ENCODE assay signal across 18 cellular contexts in genomic region chr6:127422791-127423190, GRCh38. TPM values are rescaled to one million over a fixed set of nuclear protein-coding genes. Genes with fewer than 3 reads are reported as not detected.
DNase-seq lines count a peak whose midpoint lies in the region; ATAC-seq, FAIRE-seq and TF ChIP-seq lines count a peak whose summit lies in the region.
"Had no signal": no experiment of that assay in that cellular context is flagged by ENCODE, and none has a peak within 500 bp of the region (broad histone marks: within the 10 kb centered on the region; RNA-seq: fewer than 3 reads in every experiment).

No MANE protein-coding gene starts in this region.

- H3K27me3 ChIP-seq in Panc1 (ENCODE audit: control insufficient read depth, insufficient read depth, low read length), result no peaks in the 10 kb centered on the region
- no peaks in the 10 kb centered on the region for H3K27me3 ChIP-seq in K562 (ENCODE audit: control insufficient read depth in 2 of 2, insufficient read depth in 2 of 2, low read length in 2 of 2)
- H3K27me3 ChIP-seq in subcutaneous abdominal adipose tissue (ENCODE audit: control insufficient read depth in 5 of 5, insufficient read depth in 4 of 5, low read length in 5 of 5), result no peaks in the 10 kb centered on the region
- H3K27me3 ChIP-seq: BE2C had no signal

- H3K27ac ChIP-seq in Panc1 (ENCODE audit: low read length), result peak overlapping the region; percentile 9; the same call in 1 of the 2 replicates
- H3K27ac ChIP-seq in K562 (ENCODE audit: extremely low read depth, low read depth, low read length), result no peak overlapping the region
- H3K27ac ChIP-seq in subcutaneous abdominal adipose tissue (ENCODE audit: low read depth, low read length), result peak overlapping the region; percentile 35
- H3K27ac ChIP-seq: A549, HL-60 had no signal

- H3K36me3 ChIP-seq in Panc1 (ENCODE audit: control insufficient read depth, insufficient read depth, low read length) (no peaks in the 10 kb centered on the region), K562 (ENCODE audit: control insufficient read depth, insufficient read depth, low read length) (no peaks in the 10 kb centered on the region), subcutaneous abdominal adipose tissue (ENCODE audit: control insufficient read depth in 5 of 5, insufficient read depth in 5 of 5, low read length in 5 of 5) (no peaks in the 10 kb centered on the region)
- H3K36me3 ChIP-seq: BE2C had no signal

- H3K27me3 Mint-ChIP-seq in mesothelial cell of epicardium (ENCODE audit: low read depth), result no peaks in the 10 kb centered on the region

- no peak for FAIRE-seq in K562 (lab: Jason Lieb, UNC)
- FAIRE-seq: A549, GM12892, GM19239 had no signal

- no TSS peak for BruUV-seq in Panc1 (replicated peaks; lab: Mats Ljungman, UMichigan)
- BruUV-seq in K562 (replicated peaks; lab: Mats Ljungman, UMichigan), result no TSS peak

- no peak overlapping the region for H3K4me2 ChIP-seq in K562 (ENCODE audit: insufficient read depth, low read length)
- H3K4me2 ChIP-seq: A549 had no signal

- TF ChIP-seq CTCF in Panc1 (IDR thresholded peaks at IDR 0.05) (no peak), K562 (IDR thresholded peaks at IDR 0.05 in 2 of 3, conservative IDR thresholded peaks at IDR 0.05 in 1 of 3; ENCODE audit: insufficient read depth in 2 of 3, low read depth in 1 of 3, low read length in 3 of 3) (no peak), mesothelial cell of epicardium (IDR thresholded peaks at IDR 0.05; ENCODE audit: unreplicated experiment) (no peak)

- CTCF ChIA-PET in Panc1 (lab: Charles Lee), result no interaction called here
- CTCF ChIA-PET in K562 (lab: Yijun Ruan, JAX; ENCODE audit: low intra/inter-chr PET ratio), result no interaction called here

- peaks cover 5% of the 10 kb centered on the region for H3K9me3 Mint-ChIP-seq in mesothelial cell of epicardium
- H3K9me3 Mint-ChIP-seq: HFFc6 had no signal

- no peak for TF ChIP-seq EP300 in K562 (IDR thresholded peaks at IDR 0.05; ENCODE audit: low read length)

- H3K4me3 ChIP-seq in Panc1 (ENCODE audit: low read depth in 2 of 2, low read length in 2 of 2), result no peak overlapping the region
- no peak overlapping the region for H3K4me3 ChIP-seq in K562
- no peak overlapping the region for H3K4me3 ChIP-seq in subcutaneous abdominal adipose tissue (ENCODE audit: low read depth in 1 of 5, low read length in 5 of 5)
- H3K4me3 ChIP-seq: A549 had no signal

- H3K9ac ChIP-seq in K562 (ENCODE audit: insufficient read depth in 1 of 2, low read depth in 2 of 2, low read length in 2 of 2), result no peak overlapping the region
- H3K9ac ChIP-seq in subcutaneous abdominal adipose tissue (ENCODE audit: low read length in 5 of 5), result no peak overlapping the region

- 0% methylated on average over 1 of the region's 1 CpG for WGBS in K562 (ENCODE audit: insufficient coverage, low coverage, missing lambda C conversion rate)

- no peaks in the 10 kb centered on the region for H3K9me1 ChIP-seq in K562 (ENCODE audit: control insufficient read depth, insufficient read depth, low read length)

- no peak overlapping the region for H2AFZ ChIP-seq in K562 (ENCODE audit: low read depth, low read length)

- no peaks in the 10 kb centered on the region for H3K79me2 ChIP-seq in K562 (ENCODE audit: control insufficient read depth, insufficient read depth, low read length)

- TF ChIP-seq POLR2A in K562 (conservative IDR thresholded peaks at IDR 0.05), result no peak

- ATAC-seq in Panc1, result no peak
- no peak for ATAC-seq in K562
- ATAC-seq in GM19452 (IDR thresholded peaks at IDR 0.05; ENCODE audit: unreplicated experiment), result no peak
- no peak for ATAC-seq in HG03097 (IDR thresholded peaks at IDR 0.05; ENCODE audit: low FRiP score, unreplicated experiment)
- ATAC-seq in HG03520 (IDR thresholded peaks at IDR 0.05; ENCODE audit: unreplicated experiment), result no peak
- ATAC-seq: A549 had no signal

- H3K4me1 ChIP-seq in Panc1 (ENCODE audit: control insufficient read depth, insufficient read depth, low read length) (peaks cover 13% of the 10 kb centered on the region), K562 (replicated peaks in 1 of 2; ENCODE audit: control insufficient read depth in 2 of 2, insufficient read depth in 2 of 2, low read length in 2 of 2) (no peaks in the 10 kb centered on the region), subcutaneous abdominal adipose tissue (ENCODE audit: control insufficient read depth in 5 of 5, insufficient read depth in 5 of 5, low read length in 5 of 5) (peaks cover 0 to 8% (median 4%) of the 10 kb centered on the region in 5 donors)
- H3K4me1 ChIP-seq: BE2C had no signal

- H3K36me3 Mint-ChIP-seq in mesothelial cell of epicardium, result no peaks in the 10 kb centered on the region
- H3K36me3 Mint-ChIP-seq: CD4-positive, alpha-beta memory T cell had no signal

- intact Hi-C loops in Panc1 (cut with micrococcal nuclease; ENCODE audit: unreplicated experiment), result loop anchor here (5.0 kb wide), 1 partner anchor 80 kb away; the partner anchor contains the start of gene ECHDC1
- intact Hi-C loops in K562 (cut with micrococcal nuclease), result loop anchor here (5.0 kb wide), 2 partner anchors 80 to 235 kb away; partner anchors contain the start of gene ECHDC1

- no peak for TF ChIP-seq RAD21 in K562 (CRISPR knock-in tag; conservative IDR thresholded peaks at IDR 0.05 in 1 of 2, IDR thresholded peaks at IDR 0.05 in 1 of 2)

- POLR2A ChIA-PET in Panc1 (lab: Charles Lee) (no interaction called here), K562 (lab: Yijun Ruan, JAX) (no interaction called here)

- DNase-seq in Panc1 (ENCODE audit: low read depth, low spot score) (no peak), K562 (ENCODE audit: extremely low read depth in 1 of 4, low spot score in 3 of 4) (no peak), mesothelial cell of epicardium (ENCODE audit: low spot score in 2 of 2, unreplicated experiment in 2 of 2) (no peak)
- DNase-seq: BE2C; CD4-positive, alpha-beta memory T cell; DMS153; DND-41; GDM1; HCEC 1CT; HFFc6 had no signal

- in situ Hi-C loops in Panc1 (cut with HindIII; ENCODE audit: low pct_unique_long_range_greater_than_20kb, low sequenced_read_pairs) (no loop called here), K562 (cut with MboI) (loop anchor here (10.0 kb wide), 1 partner anchor 118 kb away; no protein-coding TSS in a partner anchor)

- peaks cover 8% of the 10 kb centered on the region for H3K4me1 Mint-ChIP-seq in mesothelial cell of epicardium

- H3K9me3 ChIP-seq in Panc1 (ENCODE audit: control insufficient read depth, insufficient read depth, low read depth, low read length) (no peaks in the 10 kb centered on the region), K562 (replicated peaks; ENCODE audit: control insufficient read depth, insufficient read depth, low read depth, low read length) (no peaks in the 10 kb centered on the region), subcutaneous abdominal adipose tissue (ENCODE audit: control insufficient read depth in 5 of 5, low read length in 5 of 5) (no peaks in the 10 kb centered on the region)
- H3K9me3 ChIP-seq: A549, BE2C had no signal

- H3K4me3 Mint-ChIP-seq in mesothelial cell of epicardium, result no peak overlapping the region
- H3K4me3 Mint-ChIP-seq: CD4-positive, alpha-beta memory T cell; HFFc6 had no signal

- peak overlapping the region; percentile 53 for H3K27ac Mint-ChIP-seq in mesothelial cell of epicardium
- H3K27ac Mint-ChIP-seq: CD4-positive, alpha-beta memory T cell; HFFc6 had no signal

- no peaks in the 10 kb centered on the region for H4K20me1 ChIP-seq in K562 (replicated peaks; ENCODE audit: control insufficient read depth, insufficient read depth, low read length)

TF ChIP-seq in K562, 482 proteins besides CTCF, POLR2A, EP300 and RAD21 (continues in another document):
- TF ChIP-seq ZNF717 (CRISPR knock-in tag; IDR thresholded peaks at IDR 0.05) (no peak), ZBTB12 (CRISPR knock-in tag; IDR thresholded peaks at IDR 0.05) (no peak)

RNA-seq across cellular contexts. Expression of gene KIAA0408, which starts 36.4 kb away (rescaled TPM):
- 0.90 TPM for total RNA-seq in Panc1 (2021; ENCODE audit: unreplicated experiment)
- not detected for polyA plus RNA-seq in Panc1 (2012; ENCODE audit: insufficient read length)
- not detected in 2 replicates for total RNA-seq in K562 (2011; cell fraction: chromatin; rRNA removed; ENCODE audit: low replicate concordance)
- total RNA-seq in K562 (2011; cell fraction: nucleolus; rRNA removed), result not detected in 2 replicates
- total RNA-seq in K562 (2011; cell fraction: nucleoplasm; rRNA removed), result not detected in 2 replicates
- not detected in 2 replicates for total RNA-seq in K562 (2014; rRNA removed)
- not detected in 2 replicates for total RNA-seq in K562 (2014; rRNA removed; fragmentation: Illumina TruSeq; extraction: Trizol)
- total RNA-seq in K562 (2015; rRNA removed; fragmentation: Illumina TruSeq; extraction: Trizol), result not detected in 2 replicates
- 0.11 TPM in 1 of 2 replicates, not detected in the other for total RNA-seq in K562 (2021)
- not detected in 2 replicates for polyA plus RNA-seq in K562 (2011; rRNA removed)
- polyA plus RNA-seq in K562 (2011; cell fraction: cytosol; rRNA removed), result not detected in 2 replicates
- polyA plus RNA-seq in K562 (2011; cell fraction: nucleus; rRNA removed), result not detected in 2 replicates
- 0.03 TPM in 1 of 2 replicates, not detected in the other for polyA plus RNA-seq in K562 (2012)
- not detected in 2 replicates for polyA plus RNA-seq in K562 (2014; fragmentation: Illumina TruSeq; extraction: Trizol)
- polyA plus RNA-seq in K562 (2014; fragmentation: Nextera tagmentation; extraction: Ambion mirVana), result not detected
- polyA plus RNA-seq in K562 (2014; rRNA removed), result not detected in 2 replicates
- polyA minus RNA-seq in K562 (2011; rRNA and poly(A)+ RNA removed), result not detected in 2 replicates
- not detected in 2 replicates for polyA minus RNA-seq in K562 (2011; cell fraction: cytosol; rRNA and poly(A)+ RNA removed)
- not detected in 2 replicates for polyA minus RNA-seq in K562 (2011; cell fraction: nucleus; rRNA and poly(A)+ RNA removed)
- total RNA-seq in mesothelial cell of epicardium, result 0.25 to 0.58 TPM (median 0.27 TPM) in 3 replicates
